ENCODE assay signal across 12 cellular contexts in genomic region chr13:94813920-94814500, GRCh38.
DNase-seq lines count a peak whose midpoint lies in the region; ATAC-seq lines count a peak whose summit lies in the region.
"Had no signal": no experiment of that assay in that cellular context is flagged by ENCODE, and none has a peak within 500 bp of the region (broad histone marks: within the 10 kb centered on the region; RNA-seq: fewer than 3 reads in every experiment).

No MANE protein-coding gene starts in this region.

- peak; percentile 85 for ATAC-seq in HG02588 (IDR thresholded peaks at IDR 0.05; ENCODE audit: unreplicated experiment)
- ATAC-seq in HG03378 (IDR thresholded peaks at IDR 0.05; ENCODE audit: unreplicated experiment): peak; percentile 53

- intact Hi-C loops in head of caudate nucleus (cut with DNase I): no loop called here

- H3K27ac ChIP-seq in caudate nucleus (ENCODE audit: low read depth, low read length): no peak overlapping the region
- H3K27ac ChIP-seq: transverse colon had no signal

- DNase-seq in NCI-H1417 (lab: John Stamatoyannopoulos, UW) (peak in 2 of 3 experiments; percentile 34 to 97), NCI-H1417 treated with DMSO at 0.1 percent for 48 hours (lab: John Stamatoyannopoulos, UW) (no peak), head of caudate nucleus (no peak), T1000 (lab: John Stamatoyannopoulos, UW) (no peak), caudate nucleus (lab: John Stamatoyannopoulos, UW) (no peak), NAMALWA (ENCODE audit: low spot score) (no peak)
- DNase-seq: activated B cell treated with CpG ODN at 0.5 μM for 24 hours, IMR-90, NCI-H2081, transverse colon had no signal

Comparison
In these comparisons a context has a peak if more than half of its experiments do, and no peak if none do; other contexts are left out.
1. DNase-seq: peak in NCI-H1417 (2 of 3); none in NCI-H1417 treated with DMSO at 0.1 percent for 48 hours (single experiment), head of caudate nucleus (0 of 42), T1000 (single experiment), caudate nucleus (0 of 61) and NAMALWA (single experiment).